ENCODE assay signal across 13 cellular contexts in genomic region chr16:49664221-49665215, GRCh38.
A peak's percentile ranks its signal among the peaks of the same experiment; 100 is the strongest.
DNase-seq lines count a peak whose midpoint lies in the region; ATAC-seq and TF ChIP-seq lines count a peak whose summit lies in the region.
"Had no signal": no experiment of that assay in that cellular context is flagged by ENCODE, and none has a peak within 500 bp of the region (broad histone marks: within the 10 kb centered on the region; RNA-seq: fewer than 3 reads in every experiment).

No MANE protein-coding gene starts in this region.

- no peaks in the 10 kb centered on the region for H3K27me3 ChIP-seq in SJCRH30
- H3K27me3 ChIP-seq in gastroesophageal sphincter, result no peaks in the 10 kb centered on the region
- no peaks in the 10 kb centered on the region for H3K27me3 ChIP-seq in thyroid gland
- H3K27me3 ChIP-seq: BLaER1 treated with 17β-estradiol and CSF1 and Interleukin-3, amounts not matched to agents 10 nM and 100 nM had no signal

- H3K4me3 Mint-ChIP-seq in nephron (no peak overlapping the region), glutamatergic neuron (ENCODE audit: unreplicated experiment) (no peak overlapping the region)
- H3K4me3 Mint-ChIP-seq: activated naive CD8-positive, alpha-beta T cell had no signal

- H3K27me3 Mint-ChIP-seq in nephron (ENCODE audit: low read depth), result no peaks in the 10 kb centered on the region
- peaks cover 22% of the 10 kb centered on the region for H3K27me3 Mint-ChIP-seq in glutamatergic neuron (ENCODE audit: unreplicated experiment)
- H3K27me3 Mint-ChIP-seq: activated naive CD8-positive, alpha-beta T cell had no signal

- peak; percentile 59 for ATAC-seq in gastroesophageal sphincter

- H3K4me1 Mint-ChIP-seq in nephron (peaks cover 59% of the 10 kb centered on the region), glutamatergic neuron (ENCODE audit: low read depth, unreplicated experiment) (peaks cover 40% of the 10 kb centered on the region)

- 47 to 64% methylated on average over 5 to 12 of the region's 37 CpGs for WGBS in gastroesophageal sphincter (ENCODE audit: low coverage in 1 of 2), 2 donors
- WGBS in thyroid gland, 2 donors, result 72 to 73% methylated on average over 24 to 33 of the region's 37 CpGs
- 66 to 73% methylated on average over 33 to 35 of the region's 37 CpGs for WGBS in lower leg skin, 2 donors

- peaks cover 28% of the 10 kb centered on the region for H3K4me1 ChIP-seq in SJCRH30
- peaks cover 0 to 49% (median 26%) of the 10 kb centered on the region in 3 donors for H3K4me1 ChIP-seq in gastroesophageal sphincter
- H3K4me1 ChIP-seq in thyroid gland, result peaks cover 7 to 17% of the 10 kb centered on the region in 2 donors

- no peaks in the 10 kb centered on the region for H3K36me3 Mint-ChIP-seq in nephron (ENCODE audit: low read depth)
- no peaks in the 10 kb centered on the region for H3K36me3 Mint-ChIP-seq in glutamatergic neuron (ENCODE audit: unreplicated experiment)
- H3K36me3 Mint-ChIP-seq: activated naive CD8-positive, alpha-beta T cell had no signal

- intact Hi-C loops in thyroid gland (cut with DNase I) (no loop called here), lower leg skin (cut with DNase I; ENCODE audit: low total_unique reads) (no loop called here)

- H3K4me3 ChIP-seq in SJCRH30 (no peak overlapping the region), gastroesophageal sphincter (peak overlapping the region in 1 of 2 donors; percentile 43), thyroid gland (replicated peaks in 1 of 3) (no peak overlapping the region), lower leg skin (ENCODE audit: low read depth, poor library complexity, severe bottlenecking) (no peak overlapping the region)
- H3K4me3 ChIP-seq: BLaER1 treated with 17β-estradiol and CSF1 and Interleukin-3, amounts not matched to agents 10 nM and 100 nM had no signal

- TF ChIP-seq POLR2A in gastroesophageal sphincter (IDR thresholded peaks at IDR 0.05), result peak in 1 of 2 donors; percentile 5
- TF ChIP-seq POLR2A in thyroid gland (IDR thresholded peaks at IDR 0.05), result no peak
- TF ChIP-seq POLR2A in lower leg skin (IDR thresholded peaks at IDR 0.05), result no peak

- H3K9me3 ChIP-seq in SJCRH30 (replicated peaks) (no peaks in the 10 kb centered on the region), gastroesophageal sphincter (no peaks in the 10 kb centered on the region), thyroid gland (no peaks in the 10 kb centered on the region)
- H3K9me3 ChIP-seq: BLaER1 treated with 17β-estradiol and CSF1 and Interleukin-3, amounts not matched to agents 10 nM and 100 nM had no signal

- DNase-seq in SJCRH30, result no peak
- DNase-seq in thyroid gland, result peak in 1 of 2 donors; percentile 5
- no peak for DNase-seq in lower leg skin (ENCODE audit: low spot score in 2 of 2)
- DNase-seq in pons (ENCODE audit: low spot score), result no peak
- no peak for DNase-seq in activated CD4-positive, alpha-beta T cell treated with anti-CD3 and anti-CD28 coated beads, Interleukin-2, amount 50 U/mL, for 48 hours
- no peak for DNase-seq in glutamatergic neuron
- DNase-seq: cortex of kidney, MV-4-11, WERI-Rb-1 had no signal

- TF ChIP-seq EP300 in gastroesophageal sphincter (IDR thresholded peaks at IDR 0.05), result no peak

- H3K9me3 Mint-ChIP-seq in nephron, result no peaks in the 10 kb centered on the region
- H3K9me3 Mint-ChIP-seq in glutamatergic neuron (ENCODE audit: unreplicated experiment), result peaks cover 6% of the 10 kb centered on the region

- no peak for TF ChIP-seq CTCF in gastroesophageal sphincter (IDR thresholded peaks at IDR 0.05)
- TF ChIP-seq CTCF in nephron (IDR thresholded peaks at IDR 0.05; ENCODE audit: unreplicated experiment in 3 of 3), result no peak
- no peak for TF ChIP-seq CTCF in thyroid gland (IDR thresholded peaks at IDR 0.05)
- TF ChIP-seq CTCF in lower leg skin (IDR thresholded peaks at IDR 0.05), result no peak
- no peak for TF ChIP-seq CTCF in glutamatergic neuron (IDR thresholded peaks at IDR 0.05; ENCODE audit: partially characterized antibody, unreplicated experiment)

- H3K27ac ChIP-seq in SJCRH30, result peak overlapping the region; percentile 67
- peak overlapping the region; percentile 32 to 86 (median 82) for H3K27ac ChIP-seq in gastroesophageal sphincter
- peak overlapping the region in 2 of 3 donors; percentile 53 to 78 for H3K27ac ChIP-seq in thyroid gland
- H3K27ac ChIP-seq: BLaER1 treated with 17β-estradiol and CSF1 and Interleukin-3, amounts not matched to agents 10 nM and 100 nM; WERI-Rb-1 had no signal

- H3K27ac Mint-ChIP-seq in nephron (peak overlapping the region in 2 of 3 experiments; percentile 93), glutamatergic neuron (ENCODE audit: unreplicated experiment) (no peak overlapping the region)
- H3K27ac Mint-ChIP-seq: activated naive CD8-positive, alpha-beta T cell had no signal

- H3K36me3 ChIP-seq in SJCRH30 (no peaks in the 10 kb centered on the region), gastroesophageal sphincter (no peaks in the 10 kb centered on the region), thyroid gland (no peaks in the 10 kb centered on the region)
- H3K36me3 ChIP-seq: BLaER1 treated with 17β-estradiol and CSF1 and Interleukin-3, amounts not matched to agents 10 nM and 100 nM; WERI-Rb-1 had no signal
